ENCODE assay signal across 17 cellular contexts in the genomic region with DNA sequence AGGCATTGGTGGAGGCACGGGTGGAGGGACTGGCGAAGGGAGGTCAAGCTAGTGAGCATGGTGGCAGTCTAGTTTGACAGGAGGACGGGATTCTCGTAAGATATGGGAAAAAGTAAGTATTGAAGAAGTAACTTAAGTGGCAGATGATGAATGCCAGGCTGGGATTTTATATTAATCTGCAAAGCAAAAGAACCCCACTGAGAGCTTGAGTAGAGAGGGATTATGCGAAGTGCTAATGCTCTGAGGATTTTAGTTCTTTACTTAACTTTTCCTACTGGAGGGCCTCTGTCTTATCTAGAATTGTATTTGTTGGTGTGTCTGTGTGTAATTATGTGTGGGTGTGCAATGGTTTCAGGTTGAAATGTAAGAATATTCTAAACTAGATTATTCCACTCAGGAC.
A peak's percentile ranks its signal among the peaks of the same experiment; 100 is the strongest.
DNase-seq lines count a peak whose midpoint lies in the region; FAIRE-seq and TF ChIP-seq lines count a peak whose summit lies in the region.
"Had no signal": no experiment of that assay in that cellular context is flagged by ENCODE, and none has a peak within 500 bp of the region (broad histone marks: within the 10 kb centered on the region; RNA-seq: fewer than 3 reads in every experiment).

No MANE protein-coding gene starts in this region.

- peak overlapping the region; percentile 67; the same call in 1 of the 2 replicates for H2BK20ac ChIP-seq in H1 (ENCODE audit: low read length)

- H3K4me2 ChIP-seq in H1 (ENCODE audit: insufficient read depth in 1 of 2, low read depth in 2 of 2, low read length in 2 of 2), result peak overlapping the region; percentile 2 to 4; a peak in 2 of 4 replicates
- H3K4me2 ChIP-seq in neural progenitor cell, result no peak overlapping the region

- H2AK5ac ChIP-seq in H1 (ENCODE audit: low read depth, low read length), result no peak overlapping the region

- H3K9me3 ChIP-seq in HUES64 (ENCODE audit: insufficient read depth, low read depth, low read length) (no peaks in the 10 kb centered on the region), H1 (ENCODE audit: insufficient read depth in 2 of 2, low read depth in 1 of 2, low read length in 1 of 2) (peaks cover 0 to 2% of the 10 kb centered on the region in 2 experiments; a peak in 1 of 4 replicates), neural progenitor cell (ENCODE audit: low read depth) (no peaks in the 10 kb centered on the region), Caco-2 (no peaks in the 10 kb centered on the region)
- H3K9me3 ChIP-seq: BE2C had no signal

- H2BK12ac ChIP-seq in H1 (ENCODE audit: low read depth, low read length), result no peak overlapping the region; the same call in 1 of the 2 replicates

- no peak overlapping the region for H3K14ac ChIP-seq in H1 (ENCODE audit: insufficient read length)

- H3K23me2 ChIP-seq in H1 (ENCODE audit: low read depth, low read length), result no peaks in the 10 kb centered on the region; the same call in 1 of the 2 replicates

- BruUV-seq in Caco-2 (replicated peaks; lab: Mats Ljungman, UMichigan), result no TSS peak

- intact Hi-C loops in Caco-2 (cut with micrococcal nuclease; ENCODE audit: unreplicated experiment), result no loop called here

- H3K4me1 ChIP-seq in HUES64 (ENCODE audit: insufficient read depth, low read length) (peaks cover 48% of the 10 kb centered on the region), H1 (replicated peaks in 1 of 4; ENCODE audit: control insufficient read depth in 3 of 4, insufficient read depth in 4 of 4, low read length in 3 of 4) (peaks cover 5 to 23% (median 18%) of the 10 kb centered on the region in 4 experiments), neural progenitor cell (peaks cover 11% of the 10 kb centered on the region), Caco-2 (no peaks in the 10 kb centered on the region)

- TF ChIP-seq POLR2A in H1 (IDR thresholded peaks at IDR 0.05; ENCODE audit: control extremely low read depth in 1 of 2, low read depth in 2 of 2, low read length in 2 of 2), result no peak

- H2BK5ac ChIP-seq in H1 (ENCODE audit: low read depth, low read length), result peak overlapping the region; percentile 62; the same call in 1 of the 2 replicates

- DNase-seq in D721Med (ENCODE audit: insufficient read length, low spot score) (no peak), H1 (ENCODE audit: low read depth in 1 of 2, low spot score in 2 of 2) (no peak), neural progenitor cell (ENCODE audit: low spot score) (peak; percentile 9), Caco-2 (no peak), SK-N-DZ (ENCODE audit: low spot score) (no peak)
- no peak for DNase-seq in activated CD4-positive, alpha-beta memory T cell treated with anti-CD3 and anti-CD28 coated beads, Interleukin-2, amount 10 ng/mL, durations not matched to agents 7 days and 5 days
- DNase-seq: BE2C; CD4-positive, alpha-beta memory T cell; DMS 273 treated with DMSO at 0.1 percent for 48 hours; GOT3; HCEC 1CT; HFFc6 had no signal

- H3K4me3 ChIP-seq in HUES64 (ENCODE audit: low read length) (no peak overlapping the region), H1 (ENCODE audit: extremely low read depth in 1 of 4, insufficient read depth in 2 of 4, low read depth in 3 of 4, low read length in 4 of 4) (peak overlapping the region in 1 of 4 experiments; percentile 12; a peak in 1 of 8 replicates), neural progenitor cell (no peak overlapping the region), Caco-2 (ENCODE audit: low read depth, low read length) (no peak overlapping the region)
- H3K4me3 ChIP-seq: GM12878, K562 had no signal

- FAIRE-seq in D721Med (lab: Jason Lieb, UNC) (peak; percentile 29), H1 (lab: Jason Lieb, UNC) (no peak)
- FAIRE-seq: GM12878, HTR-8/SVneo, K562 had no signal

- 62% methylated on average over 5 of the region's 5 CpGs for WGBS in HUES64
- WGBS in H1 (ENCODE audit: extremely low coverage in 1 of 2, insufficient coverage in 1 of 2, insufficient read length in 1 of 2, insufficient replicate concordance in 2 of 2, low coverage in 1 of 2, low lambda C conversion rate in 2 of 2, missing lambda C conversion rate in 1 of 2), 2 experiments, result 70% methylated on average over 5 of the region's 5 CpGs; no CpG with 5 or more reads in 1 of the 2 experiments

- H3K36me3 Mint-ChIP-seq in neural progenitor cell (no peaks in the 10 kb centered on the region), Caco-2 (ENCODE audit: insufficient read depth, unreplicated experiment) (no peaks in the 10 kb centered on the region)
- H3K36me3 Mint-ChIP-seq in activated CD4-positive, alpha-beta memory T cell treated with anti-CD3 and anti-CD28 coated beads, Interleukin-2, amount 10 ng/mL, durations not matched to agents 7 days and 5 days (ENCODE audit: low read depth), result no peaks in the 10 kb centered on the region
- H3K36me3 Mint-ChIP-seq: CD4-positive, alpha-beta memory T cell had no signal

- H3K27ac Mint-ChIP-seq in neural progenitor cell, result no peak overlapping the region
- H3K27ac Mint-ChIP-seq in activated CD4-positive, alpha-beta memory T cell treated with anti-CD3 and anti-CD28 coated beads, Interleukin-2, amount 10 ng/mL, durations not matched to agents 7 days and 5 days, result no peak overlapping the region
- no peak overlapping the region for H3K27ac Mint-ChIP-seq in Caco-2 (ENCODE audit: unreplicated experiment)
- H3K27ac Mint-ChIP-seq: CD4-positive, alpha-beta memory T cell; HFFc6 had no signal

- no peak overlapping the region for H4K5ac ChIP-seq in H1 (ENCODE audit: insufficient read length, low read depth, low read length)

- H3K79me1 ChIP-seq in H1 (ENCODE audit: low read depth, low read length), result no peaks in the 10 kb centered on the region; the same call in 1 of the 2 replicates

- no peak overlapping the region for H2BK15ac ChIP-seq in H1 (ENCODE audit: low read length)

- no peak overlapping the region for H4K8ac ChIP-seq in H1 (ENCODE audit: extremely low read depth, insufficient read depth, low read length)

- no peak for TF ChIP-seq CTCF in D721Med (IDR thresholded peaks at IDR 0.05; ENCODE audit: insufficient read depth, missing control alignments)
- TF ChIP-seq CTCF in H1 (IDR thresholded peaks at IDR 0.05; ENCODE audit: control extremely low read depth in 1 of 3, insufficient read depth in 1 of 3, low read depth in 1 of 3, low read length in 3 of 3), result no peak
- no peak for TF ChIP-seq CTCF in neural progenitor cell (IDR thresholded peaks at IDR 0.05)
- TF ChIP-seq CTCF in Caco-2 (IDR thresholded peaks at IDR 0.05; ENCODE audit: insufficient read depth in 1 of 2, low read depth in 1 of 2, low read length in 1 of 2, severe bottlenecking in 1 of 2, unreplicated experiment in 1 of 2), result no peak

- POLR2A ChIA-PET in H1 (lab: Charles Lee; ENCODE audit: partially characterized antibody), result no interaction called here
- POLR2A ChIA-PET in activated CD4-positive, alpha-beta memory T cell treated with anti-CD3 and anti-CD28 coated beads, Interleukin-2, amount 10 ng/mL, durations not matched to agents 7 days and 5 days (lab: Charles Lee), result no interaction called here
- POLR2A ChIA-PET in Caco-2 (lab: Charles Lee), result interaction anchor here (0.5 kb wide), 1 partner anchor 29 kb away, joined by 3 read pairs; no protein-coding TSS in a partner anchor

- H3K23ac ChIP-seq in H1 (ENCODE audit: insufficient read length), result no peak overlapping the region

- H3K27me3 Mint-ChIP-seq in neural progenitor cell (ENCODE audit: insufficient read depth, low read depth) (peaks cover 9% of the 10 kb centered on the region), Caco-2 (ENCODE audit: insufficient read depth, unreplicated experiment) (peaks cover 3% of the 10 kb centered on the region)
- H3K27me3 Mint-ChIP-seq in activated CD4-positive, alpha-beta memory T cell treated with anti-CD3 and anti-CD28 coated beads, Interleukin-2, amount 10 ng/mL, durations not matched to agents 7 days and 5 days, result no peaks in the 10 kb centered on the region
- H3K27me3 Mint-ChIP-seq: CD4-positive, alpha-beta memory T cell had no signal

- H4K20me1 ChIP-seq in H1 (replicated peaks in 1 of 2; ENCODE audit: control insufficient read depth in 1 of 2, insufficient read depth in 2 of 2, low read length in 2 of 2) (no peaks in the 10 kb centered on the region), neural progenitor cell (ENCODE audit: low read depth) (no peaks in the 10 kb centered on the region)

- H3K27ac ChIP-seq in HUES64 (ENCODE audit: low read depth, low read length) (peak overlapping the region; percentile 39; the same call in 1 of the 2 replicates), H1 (ENCODE audit: low read depth, low read length) (no peak overlapping the region), neural progenitor cell (no peak overlapping the region)
- H3K27ac ChIP-seq: C4-2B had no signal

- H4K91ac ChIP-seq in H1 (replicated peaks; ENCODE audit: insufficient read length, low read length), result no peak overlapping the region

- no peak for TF ChIP-seq EP300 in H1 (IDR thresholded peaks at IDR 0.05; ENCODE audit: borderline replicate concordance in 1 of 2, low read depth in 2 of 2, low read length in 2 of 2)

- H3K18ac ChIP-seq in H1 (ENCODE audit: extremely low read depth, low read length), result no peak overlapping the region

- TF ChIP-seq RAD21 in H1 (IDR thresholded peaks at IDR 0.05 in 1 of 2, conservative IDR thresholded peaks at IDR 0.05 in 1 of 2; ENCODE audit: low read depth in 2 of 2, low read length in 2 of 2), result no peak

- H2BK120ac ChIP-seq in H1 (replicated peaks; ENCODE audit: low read depth, low read length), result no peak overlapping the region

- no peaks in the 10 kb centered on the region for H3K36me3 ChIP-seq in HUES64 (ENCODE audit: insufficient read depth, low read length)
- H3K36me3 ChIP-seq in H1 (ENCODE audit: control insufficient read depth in 2 of 4, insufficient read depth in 4 of 4, low read length in 3 of 4), result no peaks in the 10 kb centered on the region
- H3K36me3 ChIP-seq in neural progenitor cell, result no peaks in the 10 kb centered on the region
- H3K36me3 ChIP-seq in Caco-2 (ENCODE audit: control insufficient read depth, insufficient read depth, low read length), result no peaks in the 10 kb centered on the region
- H3K36me3 ChIP-seq: BE2C had no signal

- H3K4ac ChIP-seq in H1 (replicated peaks; ENCODE audit: insufficient read length, low read depth, low read length), result no peak overlapping the region

- peaks cover 12% of the 10 kb centered on the region for H3F3A ChIP-seq in neural progenitor cell (ENCODE audit: low read depth)

- H3K9ac ChIP-seq in HUES64 (ENCODE audit: low read depth, low read length) (no peak overlapping the region), H1 (replicated peaks in 1 of 4; ENCODE audit: extremely low read depth in 1 of 4, low read depth in 3 of 4, low read length in 3 of 4) (no peak overlapping the region), neural progenitor cell (no peak overlapping the region)

- H3K9me3 Mint-ChIP-seq in neural progenitor cell, result no peaks in the 10 kb centered on the region
- peaks cover 4% of the 10 kb centered on the region for H3K9me3 Mint-ChIP-seq in activated CD4-positive, alpha-beta memory T cell treated with anti-CD3 and anti-CD28 coated beads, Interleukin-2, amount 10 ng/mL, durations not matched to agents 7 days and 5 days
- no peaks in the 10 kb centered on the region for H3K9me3 Mint-ChIP-seq in Caco-2 (ENCODE audit: unreplicated experiment)
- H3K9me3 Mint-ChIP-seq: HFFc6 had no signal

- H3K56ac ChIP-seq in H1 (replicated peaks; ENCODE audit: insufficient read length, low read depth, low read length), result no peak overlapping the region

- H3K4me1 Mint-ChIP-seq in neural progenitor cell (peaks cover 33% of the 10 kb centered on the region), Caco-2 (ENCODE audit: low read depth, unreplicated experiment) (no peaks in the 10 kb centered on the region)
- no peaks in the 10 kb centered on the region for H3K4me1 Mint-ChIP-seq in activated CD4-positive, alpha-beta memory T cell treated with anti-CD3 and anti-CD28 coated beads, Interleukin-2, amount 10 ng/mL, durations not matched to agents 7 days and 5 days
- H3K4me1 Mint-ChIP-seq: CD4-positive, alpha-beta memory T cell had no signal

- CTCF ChIA-PET in H1 (lab: Charles Lee; ENCODE audit: partially characterized antibody) (interaction anchor here (0.6 kb wide), 1 partner anchor 181 kb away, joined by 4 read pairs; no protein-coding TSS in a partner anchor), Caco-2 (lab: Charles Lee) (no interaction called here)
- CTCF ChIA-PET in activated CD4-positive, alpha-beta memory T cell treated with anti-CD3 and anti-CD28 coated beads, Interleukin-2, amount 10 ng/mL, durations not matched to agents 7 days and 5 days (lab: Charles Lee), result no interaction called here

- H3K79me2 ChIP-seq in H1 (ENCODE audit: control insufficient read depth in 1 of 2, insufficient read depth in 2 of 2, low read length in 2 of 2) (no peaks in the 10 kb centered on the region), neural progenitor cell (ENCODE audit: low read depth) (no peaks in the 10 kb centered on the region)

- H2AFZ ChIP-seq in H1 (ENCODE audit: low read length) (no peak overlapping the region), neural progenitor cell (replicated peaks) (no peak overlapping the region)

- H3K27me3 ChIP-seq in HUES64 (ENCODE audit: insufficient read depth, low read length) (no peaks in the 10 kb centered on the region), H1 (replicated peaks in 1 of 4; ENCODE audit: control insufficient read depth in 3 of 4, extremely low read depth in 1 of 4, insufficient read depth in 3 of 4, low read length in 3 of 4) (no peaks in the 10 kb centered on the region), neural progenitor cell (no peaks in the 10 kb centered on the region), Caco-2 (replicated peaks; ENCODE audit: control insufficient read depth, insufficient read depth, low read length) (no peaks in the 10 kb centered on the region)
- H3K27me3 ChIP-seq: BE2C had no signal

- H3K4me3 Mint-ChIP-seq in neural progenitor cell, result no peak overlapping the region
- H3K4me3 Mint-ChIP-seq in activated CD4-positive, alpha-beta memory T cell treated with anti-CD3 and anti-CD28 coated beads, Interleukin-2, amount 10 ng/mL, durations not matched to agents 7 days and 5 days, result no peak overlapping the region
- H3K4me3 Mint-ChIP-seq in Caco-2 (ENCODE audit: unreplicated experiment), result no peak overlapping the region
- H3K4me3 Mint-ChIP-seq: CD4-positive, alpha-beta memory T cell; HFFc6 had no signal
